ENCODE assay signal across 17 cellular contexts in genomic region chr18:26714739-26715138, GRCh38.
A peak's percentile ranks its signal among the peaks of the same experiment; 100 is the strongest.
DNase-seq lines count a peak whose midpoint lies in the region; ATAC-seq and TF ChIP-seq lines count a peak whose summit lies in the region.
"Had no signal": no experiment of that assay in that cellular context is flagged by ENCODE, and none has a peak within 500 bp of the region (broad histone marks: within the 10 kb centered on the region; RNA-seq: fewer than 3 reads in every experiment).

No MANE protein-coding gene starts in this region.

- no peaks in the 10 kb centered on the region for H3K9me3 ChIP-seq in hepatocyte (ENCODE audit: low read depth)

- H4K20me1 ChIP-seq in hepatocyte (ENCODE audit: insufficient read depth, poor library complexity, severe bottlenecking), result no peaks in the 10 kb centered on the region
- H4K20me1 ChIP-seq: BLaER1 had no signal

- no peaks in the 10 kb centered on the region for H3K27me3 ChIP-seq in brain microvascular endothelial cell (replicated peaks)
- H3K27me3 ChIP-seq in hepatocyte, result peaks cover 3% of the 10 kb centered on the region
- H3K27me3 ChIP-seq: BLaER1 had no signal

- no peaks in the 10 kb centered on the region for H3K79me2 ChIP-seq in hepatocyte

- H3K27ac ChIP-seq in brain microvascular endothelial cell (no peak overlapping the region), hepatocyte (no peak overlapping the region)
- H3K27ac ChIP-seq: BLaER1 had no signal

- in situ Hi-C loops in brain microvascular endothelial cell (cut with HindIII; ENCODE audit: low pct_ligation_motif_present, low sequenced_read_pairs), result no loop called here

- H3K36me3 ChIP-seq in brain microvascular endothelial cell (replicated peaks) (no peaks in the 10 kb centered on the region), hepatocyte (replicated peaks; ENCODE audit: insufficient read depth, low read depth) (no peaks in the 10 kb centered on the region)
- H3K36me3 ChIP-seq: BLaER1 had no signal

- H3K4me2 ChIP-seq in hepatocyte, result no peak overlapping the region
- H3K4me2 ChIP-seq: BLaER1 had no signal

- no peaks in the 10 kb centered on the region for H3K9me2 ChIP-seq in hepatocyte (replicated peaks; ENCODE audit: insufficient read depth)

- TF ChIP-seq CTCF in brain microvascular endothelial cell (IDR thresholded peaks at IDR 0.05; ENCODE audit: low read depth, low read length, missing control alignments) (no peak), hepatocyte (IDR thresholded peaks at IDR 0.05; ENCODE audit: poor library complexity) (no peak)

- ATAC-seq in GM21367 (IDR thresholded peaks at IDR 0.05; ENCODE audit: unreplicated experiment), result no peak
- ATAC-seq: K562 had no signal

- no peak overlapping the region for H2AFZ ChIP-seq in hepatocyte

- WGBS in hepatocyte (ENCODE audit: low lambda C conversion rate, missing lambda C conversion rate), result 47% methylated on average over 6 of the region's 6 CpGs

- no peaks in the 10 kb centered on the region for H3K4me1 ChIP-seq in hepatocyte (ENCODE audit: insufficient read depth)

- no peak overlapping the region for H3K4me3 ChIP-seq in brain microvascular endothelial cell (ENCODE audit: low read depth, low read length)
- no peak overlapping the region for H3K4me3 ChIP-seq in hepatocyte
- H3K4me3 ChIP-seq: BLaER1, K562 had no signal

- peak; percentile 2 for DNase-seq in activated CD4-positive, alpha-beta T cell treated with anti-CD3 and anti-CD28 coated beads for 48 hours
- no peak for DNase-seq in activated CD4-positive, alpha-beta T cell treated with anti-CD3 and anti-CD28 coated beads, Interleukin-2, amount 50 U/mL, for 4 hours
- DNase-seq in Daoy (ENCODE audit: low read depth) (peak; percentile 55), OCI-M1 (lab: John Stamatoyannopoulos, UW) (peak; percentile 33), brain microvascular endothelial cell (peak; percentile 2), hepatocyte (ENCODE audit: low spot score) (no peak), NCI-H69 (lab: John Stamatoyannopoulos, UW) (no peak)
- DNase-seq: CD8-positive, alpha-beta memory T cell; DMS79; GOT3; NCI-H1417; NCI-H187 treated with DMSO at 0.1 percent for 48 hours; NCI-H446 treated with DMSO at 0.1 percent for 48 hours; NCI-H774 had no signal

Comparison
In these comparisons a context has a peak if more than half of its experiments do, and no peak if none do; other contexts are left out.
1. DNase-seq: peak in activated CD4-positive, alpha-beta T cell treated with anti-CD3 and anti-CD28 coated beads for 48 hours (single experiment), Daoy (single experiment), OCI-M1 (single experiment) and brain microvascular endothelial cell (single experiment); none in activated CD4-positive, alpha-beta T cell treated with anti-CD3 and anti-CD28 coated beads, Interleukin-2, amount 50 U/mL, for 4 hours (0 of 2), hepatocyte (single experiment) and NCI-H69 (single experiment).